In genomic region chr14:102524451-102525212, GRCh38 we compare ENCODE assay signal across 8 cellular contexts. TPM values are rescaled to one million over a fixed set of nuclear protein-coding genes. Genes with fewer than 3 reads are reported as not detected.
DNase-seq lines count a peak whose midpoint lies in the region; ATAC-seq and TF ChIP-seq lines count a peak whose summit lies in the region.

No MANE protein-coding gene starts in this region.

- no peaks in the 10 kb centered on the region for H3K27me3 Mint-ChIP-seq in chondrocyte (ENCODE audit: low read depth)

- DNase-seq in AG20443 (ENCODE audit: low spot score) (peak; percentile 99), NCI-H446 (lab: John Stamatoyannopoulos, UW) (peak; percentile 99 to 100), chondrocyte (ENCODE audit: low spot score) (peak; percentile 100), kidney glomerular epithelial cell (lab: John Stamatoyannopoulos, UW) (peak; percentile 98)
- DNase-seq in activated CD4-positive, CD25-positive, alpha-beta regulatory T cell treated with anti-CD3 and anti-CD28 coated beads, Interleukin-2, amount 50 U/mL, for 72 hours, result peak; percentile 98
- DNase-seq in stimulated activated CD4-positive, alpha-beta T cell treated with anti-CD3 and anti-CD28 coated beads, Interleukin-1b, Interleukin-23, amount 100 ng/mL, for 1 hour (ENCODE audit: low read depth in 2 of 2), result peak; percentile 82 to 94

- H3K9me3 Mint-ChIP-seq in chondrocyte (ENCODE audit: low read depth), result no peaks in the 10 kb centered on the region

- no peaks in the 10 kb centered on the region for H3K36me3 Mint-ChIP-seq in chondrocyte (ENCODE audit: low read depth)

- H3K4me3 Mint-ChIP-seq in chondrocyte (ENCODE audit: unreplicated experiment), result peak overlapping the region; percentile 77

- TF ChIP-seq CTCF in chondrocyte (IDR thresholded peaks at IDR 0.05), result peak; percentile 99

- ATAC-seq in GM19025 (IDR thresholded peaks at IDR 0.05; ENCODE audit: low read depth, unreplicated experiment) (peak; percentile 93), HG03342 (IDR thresholded peaks at IDR 0.05; ENCODE audit: unreplicated experiment) (peak; percentile 98)

- peak overlapping the region; percentile 94 for H3K27ac Mint-ChIP-seq in chondrocyte (ENCODE audit: unreplicated experiment)

- peaks cover 14% of the 10 kb centered on the region for H3K4me1 Mint-ChIP-seq in chondrocyte (ENCODE audit: low read depth)

RNA-seq across cellular contexts. Expression of gene ANKRD9, which starts 15.1 kb away (rescaled TPM):
- total RNA-seq in chondrocyte, result 17.3 to 19.5 TPM (median 18.0 TPM) in 3 replicates

Comparison
In these comparisons a context has a peak if more than half of its experiments do, and no peak if none do; other contexts are left out.
1. Peak in every context shown above with its lines: DNase-seq and ATAC-seq.